8 cellular contexts compared by ENCODE assay signal in the genomic region with DNA sequence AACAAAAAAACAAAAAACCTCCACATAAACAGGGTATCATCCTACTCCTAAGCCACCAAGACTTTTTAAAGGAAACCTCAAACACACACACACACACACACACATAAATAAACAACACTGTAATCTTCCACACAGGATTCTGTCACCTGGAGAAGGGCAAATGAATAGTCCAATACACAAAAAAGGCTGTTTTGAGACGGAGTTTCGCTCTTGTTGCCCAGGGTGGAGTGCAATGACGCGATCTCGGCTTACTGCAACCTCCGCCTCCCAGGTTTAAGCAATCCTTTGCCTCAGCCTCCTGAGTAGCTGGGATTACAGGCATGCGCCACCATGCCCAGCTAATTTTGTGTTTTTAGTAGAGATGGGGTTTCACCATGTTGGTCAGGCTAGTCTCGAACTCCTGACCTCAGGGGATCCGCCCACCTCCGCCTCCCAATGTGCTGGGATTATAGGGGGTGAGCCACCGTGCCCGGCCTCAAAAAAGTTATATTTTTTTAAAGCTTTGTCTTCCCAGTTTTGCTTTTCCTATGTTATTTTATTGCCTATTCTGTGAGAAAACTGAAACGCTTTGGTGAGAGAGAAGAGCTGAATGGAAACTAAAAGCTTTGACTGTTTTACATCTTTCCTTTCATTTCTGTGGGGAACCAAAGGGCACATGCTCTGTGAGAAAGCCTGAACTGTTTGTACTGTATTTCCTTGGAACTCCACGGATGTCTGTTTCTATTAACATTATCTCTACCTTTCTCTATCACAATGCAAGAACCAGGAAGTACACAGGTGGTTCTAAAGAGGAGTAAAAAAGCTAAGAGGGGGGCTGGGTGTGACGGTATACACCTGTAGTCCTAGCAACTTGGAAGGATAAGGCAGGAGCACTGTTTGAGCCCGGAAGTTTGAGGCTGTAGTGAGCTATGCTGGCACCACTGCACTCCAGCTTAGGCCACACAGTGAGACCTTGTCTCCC. TPM values are rescaled to one million over a fixed set of nuclear protein-coding genes. Genes with fewer than 3 reads are reported as not detected.
DNase-seq lines count a peak whose midpoint lies in the region; ATAC-seq, FAIRE-seq and TF ChIP-seq lines count a peak whose summit lies in the region.

No MANE protein-coding gene starts in this region.

- CTCF ChIA-PET in WTC11 (lab: Charles Lee) = interaction anchor here (0.6 to 1.4 kb wide), 3 partner anchors 43 to 346 kb away, joined by 3 to 5 read pairs (median 4); a partner anchor contains a TSS

- peaks cover 10 to 46% of the 10 kb centered on the region in 2 donors for H3K36me3 Mint-ChIP-seq in CD14-positive monocyte
- H3K36me3 Mint-ChIP-seq in WTC11 = peaks cover 7% of the 10 kb centered on the region; the same call in 1 of the 2 replicates
- peaks cover 3% of the 10 kb centered on the region for H3K36me3 Mint-ChIP-seq in memory B cell

- intact Hi-C loops in CD14-positive monocyte (cut with micrococcal nuclease) = no loop called here

- no peak for DNase-seq in CD14-positive monocyte (ENCODE audit: low spot score)
- DNase-seq in WTC11 (ENCODE audit: low spot score) = no peak
- DNase-seq in memory B cell (ENCODE audit: low spot score in 2 of 2) = no peak
- no peak for DNase-seq in NCI-H146 treated with DMSO at 0.1 percent for 48 hours (lab: John Stamatoyannopoulos, UW; ENCODE audit: unreplicated experiment)
- DNase-seq in RCC 7860 (ENCODE audit: low spot score) = no peak
- no peak for DNase-seq in brain microvascular endothelial cell
- no peak for DNase-seq in epidermal melanocyte (ENCODE audit: insufficient read length, low spot score)

- TF ChIP-seq CTCF in CD14-positive monocyte (IDR thresholded peaks at IDR 0.05) (no peak), WTC11 (IDR thresholded peaks at IDR 0.05) (no peak), brain microvascular endothelial cell (IDR thresholded peaks at IDR 0.05; ENCODE audit: low read depth, low read length, missing control alignments) (no peak)

- POLR2A ChIA-PET in WTC11 (lab: Charles Lee) = interaction anchor here (0.6 to 1.0 kb wide), 2 partner anchors 9 to 24 kb away, joined by 3 read pairs; no protein-coding TSS in a partner anchor

- no peaks in the 10 kb centered on the region for H3K27me3 ChIP-seq in brain microvascular endothelial cell (replicated peaks)

- ATAC-seq in GM21390 (IDR thresholded peaks at IDR 0.05; ENCODE audit: unreplicated experiment) = peak; percentile 48
- peak; percentile 17 for ATAC-seq in WTC11
- ATAC-seq in memory B cell (ENCODE audit: low read depth) = no peak

- H3K9me3 Mint-ChIP-seq in CD14-positive monocyte (no peaks in the 10 kb centered on the region), WTC11 (no peaks in the 10 kb centered on the region), memory B cell (no peaks in the 10 kb centered on the region)

- in situ Hi-C loops in brain microvascular endothelial cell (cut with HindIII; ENCODE audit: low pct_ligation_motif_present, low sequenced_read_pairs) = no loop called here

- H3K4me3 Mint-ChIP-seq in CD14-positive monocyte (peak overlapping the region; percentile 23 to 53), WTC11 (peak overlapping the region; percentile 30), memory B cell (peak overlapping the region; percentile 55)

- H3K27ac ChIP-seq in brain microvascular endothelial cell = no peak overlapping the region

- FAIRE-seq in RCC 7860 (lab: Jason Lieb, UNC) = no peak

- H3K36me3 ChIP-seq in brain microvascular endothelial cell (replicated peaks) = no peaks in the 10 kb centered on the region

- H3K27ac Mint-ChIP-seq in CD14-positive monocyte (peak overlapping the region; percentile 58 to 92 (median 83)), WTC11 (peak overlapping the region; percentile 97), memory B cell (peak overlapping the region; percentile 90)

- peaks cover 74% of the 10 kb centered on the region for H3K4me1 Mint-ChIP-seq in CD14-positive monocyte
- peaks cover 68% of the 10 kb centered on the region for H3K4me1 Mint-ChIP-seq in WTC11
- peaks cover 34% of the 10 kb centered on the region for H3K4me1 Mint-ChIP-seq in memory B cell

- H3K27me3 Mint-ChIP-seq in CD14-positive monocyte (ENCODE audit: low read depth in 3 of 3) = no peaks in the 10 kb centered on the region
- no peaks in the 10 kb centered on the region for H3K27me3 Mint-ChIP-seq in WTC11 (ENCODE audit: low read depth)
- no peaks in the 10 kb centered on the region for H3K27me3 Mint-ChIP-seq in memory B cell

- no peak overlapping the region for H3K4me3 ChIP-seq in brain microvascular endothelial cell (ENCODE audit: low read depth, low read length)

TF ChIP-seq in WTC11, 78 proteins besides CTCF, POLR2A, EP300 and RAD21:
- TF ChIP-seq, protein P1, sequence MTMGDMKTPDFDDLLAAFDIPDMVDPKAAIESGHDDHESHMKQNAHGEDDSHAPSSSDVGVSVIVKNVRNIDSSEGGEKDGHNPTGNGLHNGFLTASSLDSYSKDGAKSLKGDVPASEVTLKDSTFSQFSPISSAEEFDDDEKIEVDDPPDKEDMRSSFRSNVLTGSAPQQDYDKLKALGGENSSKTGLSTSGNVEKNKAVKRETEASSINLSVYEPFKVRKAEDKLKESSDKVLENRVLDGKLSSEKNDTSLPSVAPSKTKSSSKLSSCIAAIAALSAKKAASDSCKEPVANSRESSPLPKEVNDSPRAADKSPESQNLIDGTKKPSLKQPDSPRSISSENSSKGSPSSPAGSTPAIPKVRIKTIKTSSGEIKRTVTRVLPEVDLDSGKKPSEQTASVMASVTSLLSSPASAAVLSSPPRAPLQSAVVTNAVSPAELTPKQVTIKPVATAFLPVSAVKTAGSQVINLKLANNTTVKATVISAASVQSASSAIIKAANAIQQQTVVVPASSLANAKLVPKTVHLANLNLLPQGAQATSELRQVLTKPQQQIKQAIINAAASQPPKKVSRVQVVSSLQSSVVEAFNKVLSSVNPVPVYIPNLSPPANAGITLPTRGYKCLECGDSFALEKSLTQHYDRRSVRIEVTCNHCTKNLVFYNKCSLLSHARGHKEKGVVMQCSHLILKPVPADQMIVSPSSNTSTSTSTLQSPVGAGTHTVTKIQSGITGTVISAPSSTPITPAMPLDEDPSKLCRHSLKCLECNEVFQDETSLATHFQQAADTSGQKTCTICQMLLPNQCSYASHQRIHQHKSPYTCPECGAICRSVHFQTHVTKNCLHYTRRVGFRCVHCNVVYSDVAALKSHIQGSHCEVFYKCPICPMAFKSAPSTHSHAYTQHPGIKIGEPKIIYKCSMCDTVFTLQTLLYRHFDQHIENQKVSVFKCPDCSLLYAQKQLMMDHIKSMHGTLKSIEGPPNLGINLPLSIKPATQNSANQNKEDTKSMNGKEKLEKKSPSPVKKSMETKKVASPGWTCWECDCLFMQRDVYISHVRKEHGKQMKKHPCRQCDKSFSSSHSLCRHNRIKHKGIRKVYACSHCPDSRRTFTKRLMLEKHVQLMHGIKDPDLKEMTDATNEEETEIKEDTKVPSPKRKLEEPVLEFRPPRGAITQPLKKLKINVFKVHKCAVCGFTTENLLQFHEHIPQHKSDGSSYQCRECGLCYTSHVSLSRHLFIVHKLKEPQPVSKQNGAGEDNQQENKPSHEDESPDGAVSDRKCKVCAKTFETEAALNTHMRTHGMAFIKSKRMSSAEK (CRISPR knock-in tag; IDR thresholded peaks at IDR 0.05; ENCODE audit: borderline replicate concordance) = no peak
- TF ChIP-seq ZNF671 (CRISPR knock-in tag; IDR thresholded peaks at IDR 0.05) (no peak), SOX15 (CRISPR knock-in tag; IDR thresholded peaks at IDR 0.05) (no peak), ZNF416 (CRISPR knock-in tag; IDR thresholded peaks at IDR 0.05) (no peak)
- TF ChIP-seq, protein P2, sequence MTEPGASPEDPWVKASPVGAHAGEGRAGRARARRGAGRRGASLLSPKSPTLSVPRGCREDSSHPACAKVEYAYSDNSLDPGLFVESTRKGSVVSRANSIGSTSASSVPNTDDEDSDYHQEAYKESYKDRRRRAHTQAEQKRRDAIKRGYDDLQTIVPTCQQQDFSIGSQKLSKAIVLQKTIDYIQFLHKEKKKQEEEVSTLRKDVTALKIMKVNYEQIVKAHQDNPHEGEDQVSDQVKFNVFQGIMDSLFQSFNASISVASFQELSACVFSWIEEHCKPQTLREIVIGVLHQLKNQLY (CRISPR knock-in tag; IDR thresholded peaks at IDR 0.05) = no peak

RNA-seq across cellular contexts. Expression of a gene that starts 44.1 kb away (rescaled TPM):
- 10 to 100 TPM; 27.2 to 39.9 TPM for polyA plus RNA-seq in CD14-positive monocyte
- 160 to 177 TPM (median 169 TPM) in 3 replicates for total RNA-seq in WTC11 (2021)

RNA-seq across cellular contexts. Expression of a gene that starts 56.5 kb away (rescaled TPM):
- 10 to 100 TPM; 83.3 to 87.8 TPM for polyA plus RNA-seq in CD14-positive monocyte
- total RNA-seq in WTC11 (2021) = 49.5 to 69.4 TPM (median 65.4 TPM) in 3 replicates

RNA-seq across cellular contexts. Expression of a gene that starts 59.9 kb away (rescaled TPM):
- not detected for polyA plus RNA-seq in CD14-positive monocyte
- 0.32 to 0.66 TPM (median 0.34 TPM) in 3 replicates for total RNA-seq in WTC11 (2021)
